In genomic region chr20:61798632-61799031, GRCh38 we compare ENCODE assay signal across 12 cellular contexts.
DNase-seq lines count a peak whose midpoint lies in the region; ATAC-seq and TF ChIP-seq lines count a peak whose summit lies in the region.
"Had no signal": no experiment of that assay in that cellular context is flagged by ENCODE, and none has a peak within 500 bp of the region (broad histone marks: within the 10 kb centered on the region; RNA-seq: fewer than 3 reads in every experiment).

No MANE protein-coding gene starts in this region.

- H3K36me3 ChIP-seq in A673 (ENCODE audit: insufficient read depth, low read length, poor library complexity, severe bottlenecking) (no peaks in the 10 kb centered on the region), BLaER1 (no peaks in the 10 kb centered on the region), neural progenitor cell (no peaks in the 10 kb centered on the region)

- H3K9me3 ChIP-seq in A673 (ENCODE audit: low read depth, low read length, poor library complexity, severe bottlenecking) (no peaks in the 10 kb centered on the region), BLaER1 (no peaks in the 10 kb centered on the region), neural progenitor cell (ENCODE audit: low read depth) (no peaks in the 10 kb centered on the region)
- H3K9me3 ChIP-seq: A549 had no signal

- H3K4me3 Mint-ChIP-seq in chondrocyte (ENCODE audit: unreplicated experiment) (no peak overlapping the region), neural progenitor cell (no peak overlapping the region)
- H3K4me3 Mint-ChIP-seq: CD4-positive, CD25-positive, alpha-beta regulatory T cell had no signal

- H3K27me3 ChIP-seq in A673 (replicated peaks; ENCODE audit: insufficient read depth, low read depth, low read length, poor library complexity), result peaks cover 28% of the 10 kb centered on the region
- H3K27me3 ChIP-seq in BLaER1, result peaks cover 32% of the 10 kb centered on the region
- peaks cover 3% of the 10 kb centered on the region for H3K27me3 ChIP-seq in neural progenitor cell

- H3K4me1 ChIP-seq in A673 (ENCODE audit: insufficient read depth, low read length, poor library complexity, severe bottlenecking) (no peaks in the 10 kb centered on the region), BLaER1 (peaks cover 77% of the 10 kb centered on the region), neural progenitor cell (peaks cover 12% of the 10 kb centered on the region)
- H3K4me1 ChIP-seq: A549 had no signal

- intact Hi-C loops in A673 (cut with micrococcal nuclease; ENCODE audit: unreplicated experiment), result no loop called here

- H3K4me2 ChIP-seq in BLaER1, result peak overlapping the region; percentile 88
- no peak overlapping the region for H3K4me2 ChIP-seq in neural progenitor cell
- H3K4me2 ChIP-seq: A549 had no signal

- H4K20me1 ChIP-seq in BLaER1 (peaks cover 56% of the 10 kb centered on the region), neural progenitor cell (ENCODE audit: low read depth) (peaks cover 6% of the 10 kb centered on the region)

- POLR2A ChIA-PET in A673 (lab: Charles Lee; ENCODE audit: low non-redundant PET), result no interaction called here

- H3K9ac ChIP-seq in BLaER1, result no peak overlapping the region
- no peak overlapping the region for H3K9ac ChIP-seq in neural progenitor cell

- TF ChIP-seq CTCF in A673 (conservative IDR thresholded peaks at IDR 0.05; ENCODE audit: low read depth, low read length) (no peak), chondrocyte (IDR thresholded peaks at IDR 0.05) (no peak), neural progenitor cell (IDR thresholded peaks at IDR 0.05) (no peak)

- H3K4me1 Mint-ChIP-seq in chondrocyte (ENCODE audit: low read depth) (peaks cover 3% of the 10 kb centered on the region), neural progenitor cell (peaks cover 15% of the 10 kb centered on the region)

- no peak overlapping the region for H2AFZ ChIP-seq in neural progenitor cell (replicated peaks)

- H3K4me3 ChIP-seq in A673 (ENCODE audit: low read depth, low read length, poor library complexity, severe bottlenecking) (no peak overlapping the region), BLaER1 (no peak overlapping the region), neural progenitor cell (no peak overlapping the region)
- H3K4me3 ChIP-seq: A549 had no signal

- CTCF ChIA-PET in A673 (lab: Charles Lee), result no interaction called here

- H3K9me3 Mint-ChIP-seq in chondrocyte (ENCODE audit: low read depth) (no peaks in the 10 kb centered on the region), neural progenitor cell (no peaks in the 10 kb centered on the region)

- no peak overlapping the region for H3K27ac ChIP-seq in A673 (ENCODE audit: low read depth, low read length, poor library complexity, severe bottlenecking)
- H3K27ac ChIP-seq in BLaER1, result no peak overlapping the region
- no peak overlapping the region for H3K27ac ChIP-seq in neural progenitor cell
- H3K27ac ChIP-seq: A549 had no signal

- no peaks in the 10 kb centered on the region for H3K79me2 ChIP-seq in neural progenitor cell (ENCODE audit: low read depth)

- H3K27me3 Mint-ChIP-seq in chondrocyte (ENCODE audit: low read depth) (peaks cover 4% of the 10 kb centered on the region), neural progenitor cell (ENCODE audit: insufficient read depth, low read depth) (peaks cover 10% of the 10 kb centered on the region)

- H3K27ac Mint-ChIP-seq in chondrocyte (ENCODE audit: unreplicated experiment) (no peak overlapping the region), neural progenitor cell (no peak overlapping the region)
- H3K27ac Mint-ChIP-seq: CD4-positive, CD25-positive, alpha-beta regulatory T cell had no signal

- ATAC-seq in HG02798 (IDR thresholded peaks at IDR 0.05; ENCODE audit: poor library complexity, unreplicated experiment), result no peak
- ATAC-seq: A549, HCT116 had no signal

- peaks cover 5% of the 10 kb centered on the region for H3F3A ChIP-seq in neural progenitor cell (ENCODE audit: low read depth)

- DNase-seq in A673 (ENCODE audit: low spot score) (peak; percentile 22), chondrocyte (ENCODE audit: low spot score) (peak; percentile 65), neural progenitor cell (ENCODE audit: low spot score) (peak; percentile 35), iPS-NIHi11 (ENCODE audit: low spot score) (no peak), kidney tubule cell (ENCODE audit: low spot score) (no peak)
- DNase-seq: CD4-positive, CD25-positive, alpha-beta regulatory T cell; DMS53; GF-D8 had no signal

- no TSS peak for BruUV-seq in A673 (replicated peaks; lab: Mats Ljungman, UMichigan)

- H3K36me3 Mint-ChIP-seq in chondrocyte (ENCODE audit: low read depth) (no peaks in the 10 kb centered on the region), neural progenitor cell (no peaks in the 10 kb centered on the region)
- H3K36me3 Mint-ChIP-seq: CD4-positive, CD25-positive, alpha-beta regulatory T cell had no signal

Comparison
In these comparisons a context has a peak if more than half of its experiments do, and no peak if none do; other contexts are left out.
1. DNase-seq: peak in A673 (single experiment), chondrocyte (single experiment) and neural progenitor cell (single experiment); none in iPS-NIHi11 (single experiment) and kidney tubule cell (single experiment).